ENCODE assay signal across 23 cellular contexts in the genomic region with DNA sequence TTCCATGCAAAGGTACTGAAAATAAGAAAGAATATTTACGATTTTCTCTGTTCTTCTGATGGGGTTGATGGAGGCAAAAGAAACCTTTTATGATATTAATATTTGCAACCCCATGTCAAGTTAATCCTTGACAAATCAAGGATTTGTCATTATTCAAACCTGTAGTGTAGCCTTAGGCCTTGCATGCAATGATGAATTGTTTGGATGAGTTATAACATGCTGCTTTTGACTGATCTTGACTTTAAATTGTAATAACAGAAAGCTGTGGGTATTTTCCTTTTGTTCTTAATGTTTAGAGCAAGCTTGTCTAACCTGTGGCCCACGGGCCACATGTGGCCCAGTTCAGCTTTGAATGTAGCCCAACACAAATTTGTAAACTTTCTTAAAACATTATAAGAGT.
"Had no signal": no experiment of that assay in that cellular context is flagged by ENCODE, and none has a peak within 500 bp of the region (broad histone marks: within the 10 kb centered on the region; RNA-seq: fewer than 3 reads in every experiment).

No MANE protein-coding gene starts in this region.

- H3K4me1 Mint-ChIP-seq: activated CD4-positive, alpha-beta T cell treated with anti-CD3 and anti-CD28 coated beads, Interleukin-2, amount 10 ng/mL, durations not matched to agents 7 days and 5 days had no signal

- H3K27ac Mint-ChIP-seq: activated CD4-positive, alpha-beta memory T cell treated with anti-CD3 and anti-CD28 coated beads for 36 hours; activated CD4-positive, alpha-beta T cell treated with anti-CD3 and anti-CD28 coated beads, Interleukin-2, amount 10 ng/mL, durations not matched to agents 7 days and 5 days; activated naive CD4-positive, alpha-beta T cell treated with anti-CD3 and anti-CD28 coated beads, Interleukin-2, amount 50 U/mL, for 72 hours; activated naive CD8-positive, alpha-beta T cell treated with anti-CD3 and anti-CD28 coated beads, Interleukin-2, amount 50 U/mL, for 24 hours; activated T-helper 1 cell treated with anti-CD3 and anti-CD28 coated beads, Interleukin-12 subunit alpha, Interleukin-12 subunit beta, Interleukin-2, Interleukin-4 antibody, amounts not matched to agents 30 ng/mL and 10 ng/mL and 1 ng/mL, durations not matched to agents 14 hours and 24 hours and 36 hours had no signal

- H3K9me3 Mint-ChIP-seq: activated T-helper 1 cell treated with anti-CD3 and anti-CD28 coated beads, Interleukin-12 subunit alpha, Interleukin-12 subunit beta, Interleukin-2, Interleukin-4 antibody, amounts not matched to agents 30 ng/mL and 10 ng/mL and 1 ng/mL, durations not matched to agents 14 hours and 24 hours and 36 hours had no signal

- H3K27me3 Mint-ChIP-seq: activated CD4-positive, alpha-beta memory T cell treated with anti-CD3 and anti-CD28 coated beads for 36 hours; activated CD4-positive, alpha-beta T cell treated with anti-CD3 and anti-CD28 coated beads, Interleukin-2, amount 10 ng/mL, durations not matched to agents 7 days and 5 days; activated naive CD8-positive, alpha-beta T cell treated with anti-CD3 and anti-CD28 coated beads, Interleukin-2, amount 50 U/mL, for 24 hours had no signal

- H3K4me3 Mint-ChIP-seq: activated CD4-positive, alpha-beta memory T cell treated with anti-CD3 and anti-CD28 coated beads for 36 hours; activated CD4-positive, alpha-beta T cell treated with anti-CD3 and anti-CD28 coated beads, Interleukin-2, amount 10 ng/mL, durations not matched to agents 7 days and 5 days; activated naive CD8-positive, alpha-beta T cell treated with anti-CD3 and anti-CD28 coated beads, Interleukin-2, amount 50 U/mL, for 24 hours; activated T-helper 1 cell treated with anti-CD3 and anti-CD28 coated beads, Interleukin-12 subunit alpha, Interleukin-12 subunit beta, Interleukin-2, Interleukin-4 antibody, amounts not matched to agents 30 ng/mL and 10 ng/mL and 1 ng/mL, durations not matched to agents 14 hours and 24 hours and 36 hours; T-helper 1 cell treated with Interleukin-12 subunit alpha and Interleukin-12 subunit beta and Interleukin-4 antibody, amounts not matched to agents 30 μg/mL and 1 μg/mL, for 36 hours had no signal

- H3K27ac ChIP-seq: ascending aorta, body of pancreas, cardiac muscle cell, Peyer's patch had no signal

- DNase-seq: activated CD4-positive, alpha-beta memory T cell treated with anti-CD3 and anti-CD28 coated beads for 36 hours; activated CD4-positive, alpha-beta T cell treated with anti-CD3 and anti-CD28 coated beads, Interleukin-2, amount 10 ng/mL, durations not matched to agents 7 days and 5 days; activated CD4-positive, CD25-positive, alpha-beta regulatory T cell treated with anti-CD3 and anti-CD28 coated beads, Interleukin-2, amount 50 U/mL, for 72 hours; activated CD8-positive, alpha-beta memory T cell treated with anti-CD3 and anti-CD28 coated beads for 24 hours; activated effector memory CD4-positive, alpha-beta T cell treated with anti-CD3 and anti-CD28 coated beads, Interleukin-2, amount 50 U/mL, for 16 hours; activated naive CD4-positive, alpha-beta T cell treated with Interleukin-2 at 50 U/mL for 16 hours; activated naive CD8-positive, alpha-beta T cell treated with anti-CD3 and anti-CD28 coated beads, Interleukin-2, amount 50 U/mL, for 24 hours; amniotic stem cell; body of pancreas; MM.1S; NCI-H1105; NCI-H1436; NCI-H1694 treated with DMSO at 0.1 percent for 48 hours; NCI-H2081; NCI-H510A treated with DMSO at 0.1 percent for 48 hours; NCI-H69; Peyer's patch; SHP77 treated with DMSO at 0.1 percent for 48 hours had no signal

- H3K4me3 ChIP-seq: ascending aorta, body of pancreas, cardiac muscle cell, Peyer's patch had no signal

- H3K9me3 ChIP-seq: ascending aorta, body of pancreas, Peyer's patch had no signal

- H3K27me3 ChIP-seq: ascending aorta, body of pancreas, cardiac muscle cell, Peyer's patch had no signal

- H3K4me1 ChIP-seq: ascending aorta, body of pancreas, Peyer's patch had no signal
